ENCODE assay signal across 22 cellular contexts in the genomic region with DNA sequence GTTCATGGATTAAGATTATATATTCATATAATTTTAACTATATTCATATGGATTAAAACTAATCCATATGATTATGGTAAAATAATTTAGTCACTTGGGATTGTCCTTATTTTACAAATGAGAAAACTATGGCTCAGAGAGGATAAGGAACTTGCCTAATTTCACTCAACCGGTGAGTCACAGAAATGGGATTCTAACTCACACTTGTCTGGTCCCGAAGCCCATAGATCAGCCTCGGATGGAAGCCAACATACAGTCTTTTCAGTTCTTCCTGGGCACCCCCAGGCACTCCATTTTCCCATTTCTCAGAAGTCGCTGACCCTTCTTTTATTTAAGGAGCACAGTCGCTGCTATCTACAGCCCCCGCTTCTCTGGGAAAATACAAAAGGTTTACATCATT. TPM values are rescaled to one million over a fixed set of nuclear protein-coding genes. Genes with fewer than 3 reads are reported as not detected.
DNase-seq lines count a peak whose midpoint lies in the region; TF ChIP-seq lines count a peak whose summit lies in the region.
"Had no signal": no experiment of that assay in that cellular context is flagged by ENCODE, and none has a peak within 500 bp of the region (broad histone marks: within the 10 kb centered on the region; RNA-seq: fewer than 3 reads in every experiment).

No MANE protein-coding gene starts in this region.

- H3K27me3 Mint-ChIP-seq in endodermal cell (ENCODE audit: insufficient read depth) = peaks cover 38% of the 10 kb centered on the region

- H3K4me1 ChIP-seq in effector memory CD4-positive, alpha-beta T cell (ENCODE audit: control insufficient read depth, insufficient read depth, low read length, poor library complexity, severe bottlenecking) = peaks cover 7% of the 10 kb centered on the region
- no peaks in the 10 kb centered on the region for H3K4me1 ChIP-seq in endodermal cell (ENCODE audit: control insufficient read depth, insufficient read depth, low read length)
- H3K4me1 ChIP-seq: prostate gland, SJCRH30 had no signal

- no peaks in the 10 kb centered on the region for H3K9me3 Mint-ChIP-seq in endodermal cell

- H3K27ac ChIP-seq in effector memory CD4-positive, alpha-beta T cell (ENCODE audit: insufficient read depth, low read length, poor library complexity, severe bottlenecking) = no peak overlapping the region
- H3K27ac ChIP-seq in endodermal cell (ENCODE audit: low read depth, low read length) = no peak overlapping the region
- H3K27ac ChIP-seq: SJCRH30, WERI-Rb-1 had no signal

- no peaks in the 10 kb centered on the region for H3K36me3 Mint-ChIP-seq in endodermal cell (ENCODE audit: low read depth)

- H3K27me3 ChIP-seq in H7 (ENCODE audit: control insufficient read depth, insufficient read depth, low read length) (peaks cover 7% of the 10 kb centered on the region), endodermal cell (ENCODE audit: control insufficient read depth, insufficient read depth, low read length, poor library complexity, severe bottlenecking) (no peaks in the 10 kb centered on the region)
- H3K27me3 ChIP-seq in effector memory CD4-positive, alpha-beta T cell (replicated peaks; ENCODE audit: control insufficient read depth, insufficient read depth, low read length, poor library complexity, severe bottlenecking) = peaks cover 4% of the 10 kb centered on the region

- no peaks in the 10 kb centered on the region for H3K9me3 ChIP-seq in effector memory CD4-positive, alpha-beta T cell (ENCODE audit: control insufficient read depth, low read length)
- no peaks in the 10 kb centered on the region for H3K9me3 ChIP-seq in endodermal cell (ENCODE audit: control insufficient read depth, low read length)
- H3K9me3 ChIP-seq: prostate gland, SJCRH30 had no signal

- H3K9ac ChIP-seq in endodermal cell (ENCODE audit: extremely low read depth, low read length, poor library complexity, severe bottlenecking) = no peak overlapping the region

- 85 to 94% methylated on average over 6 of the region's 6 CpGs for WGBS in endodermal cell (ENCODE audit: insufficient coverage in 1 of 2, insufficient read length in 1 of 2), 2 experiments

- peak; percentile 25 for DNase-seq in CD1c-positive myeloid dendritic cell (ENCODE audit: extremely low spot score)
- DNase-seq in M059J (ENCODE audit: low read depth) = peak; percentile 59
- DNase-seq in cardiac fibroblast (ENCODE audit: low read depth in 2 of 2) = peak; percentile 71 to 72
- DNase-seq in iris pigment epithelial cell (ENCODE audit: low read depth) = peak; percentile 69
- DNase-seq in H7 = no peak
- no peak for DNase-seq in effector memory CD4-positive, alpha-beta T cell
- no peak for DNase-seq in effector CD8-positive, alpha-beta T cell (lab: John Stamatoyannopoulos, UW)
- no peak for DNase-seq in endodermal cell
- DNase-seq: activated CD4-positive, alpha-beta T cell treated with anti-CD3 and anti-CD28 coated beads, Interleukin-2, amount 50 U/mL, for 4 hours; activated gamma-delta T cell treated with Interleukin-2 at 50 U/mL for 16 hours; amniotic stem cell; NCI-H1417 treated with DMSO at 0.1 percent for 48 hours; NCI-H2171 treated with DMSO at 0.1 percent for 48 hours; NCI-H82; nephron progenitor cell; OCI-M1; SJCRH30; small intestine; stimulated activated CD4-positive, alpha-beta T cell treated with anti-CD3 and anti-CD28 coated beads, Interleukin-4, amount 100 ng/mL, for 24 hours; WERI-Rb-1 had no signal

- H3K4me1 Mint-ChIP-seq in endodermal cell = peaks cover 6% of the 10 kb centered on the region

- no peak overlapping the region for H3K4me3 ChIP-seq in cardiac fibroblast (replicated peaks in 1 of 2; ENCODE audit: low read depth in 2 of 2, low read length in 2 of 2)
- no peak overlapping the region for H3K4me3 ChIP-seq in H7 (ENCODE audit: insufficient read depth, low read depth, low read length)
- H3K4me3 ChIP-seq in effector memory CD4-positive, alpha-beta T cell (ENCODE audit: insufficient read depth, low read depth, low read length, poor library complexity, severe bottlenecking) = no peak overlapping the region
- no peak overlapping the region for H3K4me3 ChIP-seq in endodermal cell (ENCODE audit: low read length)
- H3K4me3 ChIP-seq: prostate gland, SJCRH30 had no signal

- H3K27ac Mint-ChIP-seq in endodermal cell = no peak overlapping the region
- H3K27ac Mint-ChIP-seq: CD14-positive monocyte, nephron progenitor cell had no signal

- no peak overlapping the region for H3K4me3 Mint-ChIP-seq in endodermal cell

- H3K36me3 ChIP-seq in H7 (replicated peaks; ENCODE audit: control insufficient read depth, insufficient read depth, low read length) (no peaks in the 10 kb centered on the region), endodermal cell (ENCODE audit: control insufficient read depth, insufficient read depth, low read length) (no peaks in the 10 kb centered on the region)
- no peaks in the 10 kb centered on the region for H3K36me3 ChIP-seq in effector memory CD4-positive, alpha-beta T cell (ENCODE audit: control insufficient read depth, insufficient read depth, low read length)
- H3K36me3 ChIP-seq: prostate gland, SJCRH30, WERI-Rb-1 had no signal

- TF ChIP-seq CTCF in cardiac fibroblast (IDR thresholded peaks at IDR 0.05; ENCODE audit: low read depth, low read length) (no peak), endodermal cell (conservative IDR thresholded peaks at IDR 0.05) (no peak)

RNA-seq across cellular contexts. Expression of gene CYP1B1, which starts 36.8 kb away (rescaled TPM):
- 8.3 and 13.1 TPM in 2 replicates for total RNA-seq in M059J (2014; rRNA removed; shearing (Covaris generic))
- 7.3 and 9.2 TPM in 2 replicates for total RNA-seq in H7 (2014; rRNA removed; shearing (Covaris generic))
- 1 to 10 TPM; 4.8 to 6.3 TPM for total RNA-seq in endodermal cell
- polyA plus RNA-seq in endodermal cell (2013, experiment 1 of 2) = 2.1 TPM
- polyA plus RNA-seq in endodermal cell (2013, experiment 2 of 2) = 3.1 TPM
- total RNA-seq: SJCRH30 had no signal

Comparison
In these comparisons a context has a peak if more than half of its experiments do, and no peak if none do; other contexts are left out.
1. DNase-seq: peak in CD1c-positive myeloid dendritic cell (single experiment), M059J (single experiment), cardiac fibroblast (2 of 2) and iris pigment epithelial cell (single experiment); none in H7 (single experiment), effector memory CD4-positive, alpha-beta T cell (0 of 3), effector CD8-positive, alpha-beta T cell (single experiment) and endodermal cell (single experiment).